Comparison of ENCODE assay signal across 11 cellular contexts in the genomic region with DNA sequence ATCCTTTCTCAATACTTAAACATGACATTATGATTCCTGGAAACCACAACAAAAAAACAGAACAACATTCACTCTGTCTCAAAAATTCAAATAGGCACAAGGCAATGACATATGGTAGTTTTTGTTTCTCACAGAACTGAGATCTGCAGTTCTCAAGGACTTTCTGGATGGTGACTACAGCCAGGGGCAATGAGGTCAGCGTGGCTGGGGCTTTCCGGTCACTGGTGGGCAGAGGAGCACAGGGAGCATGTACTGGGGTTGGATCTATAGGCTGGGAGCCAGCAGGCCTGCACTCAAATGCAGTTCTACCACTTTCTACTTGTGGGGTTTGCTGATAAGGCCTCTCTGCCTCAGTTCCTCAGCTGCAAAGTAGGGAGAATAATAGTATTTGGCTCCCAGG.
DNase-seq lines count a peak whose midpoint lies in the region; ATAC-seq, FAIRE-seq and TF ChIP-seq lines count a peak whose summit lies in the region.
"Had no signal": no experiment of that assay in that cellular context is flagged by ENCODE, and none has a peak within 500 bp of the region (broad histone marks: within the 10 kb centered on the region; RNA-seq: fewer than 3 reads in every experiment).

No MANE protein-coding gene starts in this region.

- H3K4me3 Mint-ChIP-seq in naive thymus-derived CD8-positive, alpha-beta T cell, result peak overlapping the region; percentile 73 to 96 (median 87)

- no peaks in the 10 kb centered on the region for H4K20me1 ChIP-seq in HepG2 (ENCODE audit: insufficient read depth, low read length)

- H3K27me3 Mint-ChIP-seq in naive thymus-derived CD8-positive, alpha-beta T cell, result peaks cover 9 to 29% (median 17%) of the 10 kb centered on the region in 5 donors

- POLR2A ChIA-PET in HepG2 (lab: Yijun Ruan, JAX), result no interaction called here
- POLR2A ChIA-PET in naive thymus-derived CD8-positive, alpha-beta T cell (lab: Charles Lee), result interaction anchor here (0.8 to 2.0 kb wide), 4 partner anchors 10 to 177 kb away, joined by 3 to 6 read pairs (median 4); a partner anchor contains a TSS

- H3K9me3 ChIP-seq in liver (ENCODE audit: control insufficient read depth in 4 of 4, low read length in 3 of 4) (no peaks in the 10 kb centered on the region), HepG2 (ENCODE audit: low read length) (no peaks in the 10 kb centered on the region), body of pancreas (no peaks in the 10 kb centered on the region), upper lobe of right lung (no peaks in the 10 kb centered on the region)

- peaks cover 6 to 9% (median 8%) of the 10 kb centered on the region in 3 donors for H3K36me3 Mint-ChIP-seq in naive thymus-derived CD8-positive, alpha-beta T cell
- H3K36me3 Mint-ChIP-seq: IgD-negative memory B cell had no signal

- H3K4me3 ChIP-seq in liver (ENCODE audit: low read depth in 1 of 3, low read length in 3 of 3) (no peak overlapping the region), HepG2 (replicated peaks in 1 of 3; ENCODE audit: insufficient read depth in 1 of 3, low read depth in 2 of 3, low read length in 3 of 3) (no peak overlapping the region), body of pancreas (no peak overlapping the region), upper lobe of right lung (no peak overlapping the region)

- intact Hi-C loops in HepG2 (cut with micrococcal nuclease; ENCODE audit: unreplicated experiment) (no loop called here), body of pancreas (cut with DNase I) (no loop called here), upper lobe of right lung (cut with DNase I) (no loop called here)

- peaks cover 15 to 77% (median 74%) of the 10 kb centered on the region in 4 donors for H3K4me1 Mint-ChIP-seq in naive thymus-derived CD8-positive, alpha-beta T cell

- CTCF ChIA-PET in HepG2 (lab: Yijun Ruan, JAX; ENCODE audit: low intra/inter-chr PET ratio, low total read pairs), result no interaction called here

- H3K9me3 Mint-ChIP-seq in naive thymus-derived CD8-positive, alpha-beta T cell, result peaks cover 0 to 3% (median 0%) of the 10 kb centered on the region in 9 donors

- TF ChIP-seq POLR2A in HepG2 (IDR thresholded peaks at IDR 0.05; ENCODE audit: insufficient read depth in 1 of 2, low read depth in 2 of 2, low read length in 2 of 2) (no peak), body of pancreas (IDR thresholded peaks at IDR 0.05) (no peak)

- TF ChIP-seq RAD21 in liver (IDR thresholded peaks at IDR 0.05) (no peak), HepG2 (CRISPR knock-in tag; IDR thresholded peaks at IDR 0.05) (no peak)

- H3K27ac ChIP-seq in liver (ENCODE audit: low read depth in 1 of 2, low read length in 2 of 2) (peak overlapping the region; percentile 79 to 87), HepG2 (ENCODE audit: extremely low read length, insufficient read depth, low read length) (no peak overlapping the region), body of pancreas (peak overlapping the region; percentile 71 to 87 (median 82)), upper lobe of right lung (peak overlapping the region; percentile 86)
- H3K27ac ChIP-seq: WERI-Rb-1 had no signal

- no peak for DNase-seq in HepG2 (ENCODE audit: low spot score)
- DNase-seq in body of pancreas, result no peak
- DNase-seq in naive thymus-derived CD8-positive, alpha-beta T cell, result no peak
- no peak for DNase-seq in upper lobe of right lung
- no peak for DNase-seq in HuH-7 (ENCODE audit: low spot score)
- no peak for DNase-seq in NCI-H2227 (lab: John Stamatoyannopoulos, UW; ENCODE audit: unreplicated experiment)
- DNase-seq: SHP77 treated with DMSO at 0.1 percent for 48 hours, WERI-Rb-1 had no signal

- TF ChIP-seq CTCF in liver (IDR thresholded peaks at IDR 0.05; ENCODE audit: low read depth, low read length, missing input control) (no peak), HepG2 (CRISPR knock-in tag; IDR thresholded peaks at IDR 0.05) (no peak), body of pancreas (IDR thresholded peaks at IDR 0.05) (no peak), upper lobe of right lung (IDR thresholded peaks at IDR 0.05) (no peak)

- no peak for FAIRE-seq in HepG2 (lab: Jason Lieb, UNC)

- peaks cover 8 to 37% (median 25%) of the 10 kb centered on the region in 4 donors for H3K4me1 ChIP-seq in liver (ENCODE audit: control insufficient read depth in 4 of 4, insufficient read depth in 4 of 4, low read length in 3 of 4)
- H3K4me1 ChIP-seq in HepG2 (ENCODE audit: insufficient read depth, low read length), result peaks cover 16% of the 10 kb centered on the region; the same call in 1 of the 2 replicates
- peaks cover 42% of the 10 kb centered on the region for H3K4me1 ChIP-seq in body of pancreas
- H3K4me1 ChIP-seq in upper lobe of right lung, result peaks cover 43% of the 10 kb centered on the region

- ATAC-seq in HepG2, result no peak
- no peak for ATAC-seq in body of pancreas
- no peak for ATAC-seq in naive thymus-derived CD8-positive, alpha-beta T cell
- no peak for ATAC-seq in upper lobe of right lung
- ATAC-seq in GM21515 (IDR thresholded peaks at IDR 0.05; ENCODE audit: unreplicated experiment), result no peak

- WGBS in liver, result 25% methylated on average over 2 of the region's 2 CpGs
- WGBS in HepG2 (ENCODE audit: low lambda C conversion rate), result no CpG with 5 or more reads among the region's 2 CpGs
- WGBS in body of pancreas, 2 donors, result 28 to 50% methylated on average over 2 of the region's 2 CpGs

- no peak for TF ChIP-seq EP300 in HepG2 (IDR thresholded peaks at IDR 0.05; ENCODE audit: low read depth in 2 of 2, low read length in 2 of 2)
- no peak for TF ChIP-seq EP300 in HepG2 (CRISPR knock-in tag; IDR thresholded peaks at IDR 0.05; ENCODE audit: borderline replicate concordance)

- peak overlapping the region; percentile 74 to 99 (median 96) for H3K27ac Mint-ChIP-seq in naive thymus-derived CD8-positive, alpha-beta T cell

- no peak overlapping the region for H3K4me2 ChIP-seq in HepG2 (ENCODE audit: low read depth, low read length)

- no TSS peak for BruUV-seq in HepG2 (replicated peaks; lab: Mats Ljungman, UMichigan)

- no peaks in the 10 kb centered on the region for H3K36me3 ChIP-seq in liver (ENCODE audit: control insufficient read depth in 4 of 4, insufficient read depth in 3 of 4, low read depth in 1 of 4, low read length in 3 of 4)
- no peaks in the 10 kb centered on the region for H3K36me3 ChIP-seq in HepG2 (replicated peaks in 1 of 2; ENCODE audit: control insufficient read depth in 1 of 2, insufficient read depth in 2 of 2, low read length in 2 of 2)
- no peaks in the 10 kb centered on the region for H3K36me3 ChIP-seq in body of pancreas (replicated peaks in 1 of 2; ENCODE audit: insufficient read depth in 1 of 2, low read depth in 2 of 2)
- no peaks in the 10 kb centered on the region for H3K36me3 ChIP-seq in upper lobe of right lung
- H3K36me3 ChIP-seq: WERI-Rb-1 had no signal

- H3K79me2 ChIP-seq in HepG2 (ENCODE audit: insufficient read depth, low read length), result no peaks in the 10 kb centered on the region

- in situ Hi-C loops in HepG2 (cut with HindIII; ENCODE audit: extremely low pct_ligation_motif_present, low pct_unique_long_range_greater_than_20kb), result no loop called here

- H3K27me3 ChIP-seq in liver (ENCODE audit: control insufficient read depth in 4 of 4, insufficient read depth in 4 of 4, low read length in 3 of 4), result no peaks in the 10 kb centered on the region
- H3K27me3 ChIP-seq in HepG2 (ENCODE audit: control insufficient read depth in 1 of 2, insufficient read depth in 2 of 2, low read length in 2 of 2), result peaks cover 0 to 34% of the 10 kb centered on the region in 2 experiments; a peak in 1 of 5 replicates
- H3K27me3 ChIP-seq in body of pancreas, result no peaks in the 10 kb centered on the region
- H3K27me3 ChIP-seq in upper lobe of right lung, result peaks cover 5% of the 10 kb centered on the region

- H2AFZ ChIP-seq in HepG2 (ENCODE audit: low read length), result no peak overlapping the region

- H3K9ac ChIP-seq in liver (ENCODE audit: low read depth in 1 of 2, low read length in 2 of 2) (peak overlapping the region in 1 of 2 donors; percentile 56), HepG2 (ENCODE audit: insufficient read depth, low read depth, low read length) (no peak overlapping the region)

TF ChIP-seq in liver, 16 proteins besides CTCF, POLR2A, EP300 and RAD21 (continues in another document):
- TF ChIP-seq GABPA (IDR thresholded peaks at IDR 0.05 in 1 of 2, conservative IDR thresholded peaks at IDR 0.05 in 1 of 2), result no peak
- no peak for TF ChIP-seq SP1 (IDR thresholded peaks at IDR 0.05)

TF ChIP-seq in HepG2, 621 proteins besides CTCF, POLR2A, EP300 and RAD21:
- TF ChIP-seq ZNF180 (CRISPR knock-in tag; IDR thresholded peaks at IDR 0.05; ENCODE audit: borderline replicate concordance, low read depth) (no peak), NR1H2 (CRISPR knock-in tag; IDR thresholded peaks at IDR 0.05; ENCODE audit: borderline replicate concordance, low read depth) (no peak), ZNF350 (CRISPR knock-in tag; IDR thresholded peaks at IDR 0.05; ENCODE audit: borderline replicate concordance, low read depth) (no peak), GATAD1 (CRISPR knock-in tag; IDR thresholded peaks at IDR 0.05) (no peak), ELF1 (CRISPR knock-in tag; IDR thresholded peaks at IDR 0.05) (no peak), FOXO1 (CRISPR knock-in tag; IDR thresholded peaks at IDR 0.05) (no peak)
